ENCODE assay signal across 10 cellular contexts in the genomic region with DNA sequence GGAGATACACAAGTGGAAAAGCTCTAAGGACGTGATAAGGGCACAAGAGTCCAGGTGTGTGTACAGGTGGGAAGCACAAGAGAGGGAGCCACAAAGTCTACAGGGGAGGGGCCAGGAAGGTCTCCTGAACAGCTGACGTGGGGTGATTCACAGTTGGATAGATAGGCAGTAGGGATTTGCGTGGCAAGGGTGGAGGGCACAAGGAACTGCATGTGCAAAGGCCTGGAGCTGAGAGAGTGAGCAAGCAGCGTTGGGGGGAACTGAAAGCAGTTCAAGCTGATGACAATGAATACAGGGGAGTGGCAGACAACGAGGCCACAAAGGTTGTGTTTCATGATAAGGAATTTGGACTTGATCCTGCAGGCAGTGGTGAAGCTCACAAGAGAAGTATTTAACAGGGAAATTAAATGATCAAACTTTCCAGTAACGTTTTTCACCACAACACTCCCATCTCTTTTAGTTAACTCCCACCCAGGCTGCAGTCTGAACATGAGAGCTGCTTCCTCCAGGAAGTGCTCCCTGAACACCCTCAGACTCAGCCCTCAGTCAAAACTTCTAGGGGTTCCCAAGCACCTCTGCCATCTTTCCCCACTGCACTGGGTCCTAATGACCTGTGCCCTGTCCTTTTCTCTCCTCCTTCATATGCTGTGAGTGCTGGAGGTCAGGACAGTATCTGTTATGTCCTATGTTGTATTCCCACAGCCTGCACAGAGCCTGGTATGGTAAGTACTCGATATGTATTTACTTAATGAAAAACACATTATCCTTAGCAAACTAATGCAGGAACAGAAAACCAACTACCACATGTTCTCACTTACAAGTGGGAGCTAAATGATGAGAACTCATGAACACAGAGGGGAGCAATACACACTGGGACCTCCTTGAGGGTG. TPM values are rescaled to one million over a fixed set of nuclear protein-coding genes. Genes with fewer than 3 reads are reported as not detected.
DNase-seq lines count a peak whose midpoint lies in the region; ATAC-seq and TF ChIP-seq lines count a peak whose summit lies in the region.
"Had no signal": no experiment of that assay in that cellular context is flagged by ENCODE, and none has a peak within 500 bp of the region (broad histone marks: within the 10 kb centered on the region; RNA-seq: fewer than 3 reads in every experiment).

No MANE protein-coding gene starts in this region.

- 62 to 64% methylated on average over 7 of the region's 7 CpGs for WGBS in testis, 2 donors

- TF ChIP-seq CTCF in activated CD8-positive, alpha-beta T cell treated with anti-CD3 and anti-CD28 coated beads for 36 hours (IDR thresholded peaks at IDR 0.05): no peak
- TF ChIP-seq CTCF in fibroblast of the aortic adventitia (IDR thresholded peaks at IDR 0.05; ENCODE audit: insufficient read depth, low read length): no peak
- TF ChIP-seq CTCF in testis (IDR thresholded peaks at IDR 0.05): no peak
- TF ChIP-seq CTCF in GM10248 (IDR thresholded peaks at IDR 0.05; ENCODE audit: control extremely low read depth, extremely low read depth, low read depth, missing control alignments): no peak

- H3K27ac Mint-ChIP-seq in activated CD8-positive, alpha-beta T cell treated with anti-CD3 and anti-CD28 coated beads, Interleukin-2, amount 10 ng/mL, durations not matched to agents 7 days and 5 days: peak overlapping the region; percentile 14
- H3K27ac Mint-ChIP-seq in activated CD8-positive, alpha-beta T cell treated with anti-CD3 and anti-CD28 coated beads for 36 hours: no peak overlapping the region

- intact Hi-C loops in activated CD8-positive, alpha-beta T cell treated with anti-CD3 and anti-CD28 coated beads for 36 hours (cut with micrococcal nuclease): no loop called here
- intact Hi-C loops in testis (cut with DNase I; ENCODE audit: low total_unique reads): no loop called here

- POLR2A ChIA-PET in activated CD8-positive, alpha-beta T cell treated with anti-CD3 and anti-CD28 coated beads, Interleukin-2, amount 10 ng/mL, durations not matched to agents 7 days and 5 days (lab: Charles Lee): interaction anchor here (0.6 kb wide), 2 partner anchors 11 to 143 kb away, joined by 3 to 4 read pairs; no protein-coding TSS in a partner anchor
- POLR2A ChIA-PET in activated CD8-positive, alpha-beta T cell treated with anti-CD3 and anti-CD28 coated beads for 36 hours (lab: Charles Lee): interaction anchor here (1.0 kb wide), 1 partner anchor 32 kb away, joined by 3 read pairs; no protein-coding TSS in a partner anchor
- POLR2A ChIA-PET in GM10248 (lab: Yijun Ruan, JAX): no interaction called here

- no peak for TF ChIP-seq POLR2A in testis (IDR thresholded peaks at IDR 0.05)

- no peak for DNase-seq in activated CD8-positive, alpha-beta T cell treated with anti-CD3 and anti-CD28 coated beads, Interleukin-2, amount 10 ng/mL, durations not matched to agents 7 days and 5 days
- DNase-seq in activated CD8-positive, alpha-beta T cell treated with anti-CD3 and anti-CD28 coated beads for 36 hours: no peak
- peak; percentile 23 for DNase-seq in OCI-M2 (lab: John Stamatoyannopoulos, UW; ENCODE audit: unreplicated experiment)
- DNase-seq in fibroblast of the aortic adventitia (ENCODE audit: low read depth): peak; percentile 5
- DNase-seq in testis: peak; percentile 24
- DNase-seq in NCI-H2081 treated with DMSO at 0.1 percent for 48 hours (lab: John Stamatoyannopoulos, UW): no peak
- no peak for DNase-seq in GM10248 (ENCODE audit: extremely low spot score)
- DNase-seq: kidney had no signal

- H3K9me3 ChIP-seq in testis: no peaks in the 10 kb centered on the region
- H3K9me3 ChIP-seq: suprapubic skin had no signal

- no peak overlapping the region for H3K27ac ChIP-seq in testis
- H3K27ac ChIP-seq: suprapubic skin had no signal

- no peaks in the 10 kb centered on the region for H3K36me3 ChIP-seq in testis (ENCODE audit: low read depth, missing control alignments)
- H3K36me3 ChIP-seq: suprapubic skin had no signal

- CTCF ChIA-PET in activated CD8-positive, alpha-beta T cell treated with anti-CD3 and anti-CD28 coated beads, Interleukin-2, amount 10 ng/mL, durations not matched to agents 7 days and 5 days (lab: Charles Lee): no interaction called here
- CTCF ChIA-PET in activated CD8-positive, alpha-beta T cell treated with anti-CD3 and anti-CD28 coated beads for 36 hours (lab: Charles Lee): no interaction called here
- CTCF ChIA-PET in GM10248 (lab: Yijun Ruan, JAX): interaction anchor here (0.7 to 4.0 kb wide), 12 partner anchors 12 to 149 kb away, joined by 3 to 13 read pairs (median 3); partner anchors contain the start of gene MXD1

- no peaks in the 10 kb centered on the region for H3K9me3 Mint-ChIP-seq in activated CD8-positive, alpha-beta T cell treated with anti-CD3 and anti-CD28 coated beads, Interleukin-2, amount 10 ng/mL, durations not matched to agents 7 days and 5 days (ENCODE audit: insufficient read depth)
- no peaks in the 10 kb centered on the region for H3K9me3 Mint-ChIP-seq in activated CD8-positive, alpha-beta T cell treated with anti-CD3 and anti-CD28 coated beads for 36 hours

- no peaks in the 10 kb centered on the region for H3K27me3 ChIP-seq in testis
- H3K27me3 ChIP-seq: suprapubic skin had no signal

- H3K4me3 Mint-ChIP-seq in activated CD8-positive, alpha-beta T cell treated with anti-CD3 and anti-CD28 coated beads, Interleukin-2, amount 10 ng/mL, durations not matched to agents 7 days and 5 days: no peak overlapping the region
- no peak overlapping the region for H3K4me3 Mint-ChIP-seq in activated CD8-positive, alpha-beta T cell treated with anti-CD3 and anti-CD28 coated beads for 36 hours

- H3K27me3 Mint-ChIP-seq in activated CD8-positive, alpha-beta T cell treated with anti-CD3 and anti-CD28 coated beads, Interleukin-2, amount 10 ng/mL, durations not matched to agents 7 days and 5 days (ENCODE audit: low read depth): no peaks in the 10 kb centered on the region
- H3K27me3 Mint-ChIP-seq in activated CD8-positive, alpha-beta T cell treated with anti-CD3 and anti-CD28 coated beads for 36 hours: no peaks in the 10 kb centered on the region

- no peak for ATAC-seq in activated CD8-positive, alpha-beta T cell treated with anti-CD3 and anti-CD28 coated beads, Interleukin-2, amount 10 ng/mL, durations not matched to agents 7 days and 5 days
- no peak for ATAC-seq in activated CD8-positive, alpha-beta T cell treated with anti-CD3 and anti-CD28 coated beads for 36 hours
- ATAC-seq in GM21528 (IDR thresholded peaks at IDR 0.05; ENCODE audit: low FRiP score, unreplicated experiment): no peak

- no peaks in the 10 kb centered on the region for H3K4me1 ChIP-seq in testis
- H3K4me1 ChIP-seq: suprapubic skin had no signal

- H3K4me3 ChIP-seq in fibroblast of the aortic adventitia (ENCODE audit: low read depth, low read length) (no peak overlapping the region), testis (no peak overlapping the region)
- H3K4me3 ChIP-seq: suprapubic skin had no signal

- peaks cover 11% of the 10 kb centered on the region for H3K36me3 Mint-ChIP-seq in activated CD8-positive, alpha-beta T cell treated with anti-CD3 and anti-CD28 coated beads, Interleukin-2, amount 10 ng/mL, durations not matched to agents 7 days and 5 days (ENCODE audit: low read depth)
- H3K36me3 Mint-ChIP-seq in activated CD8-positive, alpha-beta T cell treated with anti-CD3 and anti-CD28 coated beads for 36 hours (ENCODE audit: low read depth): peaks cover 8% of the 10 kb centered on the region

- peaks cover 20% of the 10 kb centered on the region for H3K4me1 Mint-ChIP-seq in activated CD8-positive, alpha-beta T cell treated with anti-CD3 and anti-CD28 coated beads, Interleukin-2, amount 10 ng/mL, durations not matched to agents 7 days and 5 days (ENCODE audit: low read depth)
- peaks cover 15% of the 10 kb centered on the region for H3K4me1 Mint-ChIP-seq in activated CD8-positive, alpha-beta T cell treated with anti-CD3 and anti-CD28 coated beads for 36 hours (ENCODE audit: low read depth)

RNA-seq across cellular contexts. Expression of gene ASPRV1, which starts 49.0 kb away (rescaled TPM):
- under 1 TPM; 0.74 to 0.78 TPM for total RNA-seq in activated CD8-positive, alpha-beta T cell treated with anti-CD3 and anti-CD28 coated beads, Interleukin-2, amount 10 ng/mL, durations not matched to agents 7 days and 5 days
- under 1 TPM; 0.65 to 0.76 TPM for total RNA-seq in activated CD8-positive, alpha-beta T cell treated with anti-CD3 and anti-CD28 coated beads for 36 hours
- total RNA-seq in fibroblast of the aortic adventitia (ENCODE audit: low replicate concordance) (0.54 TPM in 1 of 2 replicates, not detected in the other), testis (1 to 10 TPM; 8.2 to 9.2 TPM)
- polyA plus RNA-seq in testis (ENCODE audit: insufficient read depth, low read depth, low replicate concordance): 3.5 TPM

Comparison
In these comparisons a context has a peak if more than half of its experiments do, and no peak if none do; other contexts are left out.
1. DNase-seq: peak in OCI-M2 (single experiment), fibroblast of the aortic adventitia (single experiment) and testis (single experiment); none in activated CD8-positive, alpha-beta T cell treated with anti-CD3 and anti-CD28 coated beads, Interleukin-2, amount 10 ng/mL, durations not matched to agents 7 days and 5 days (single experiment), activated CD8-positive, alpha-beta T cell treated with anti-CD3 and anti-CD28 coated beads for 36 hours (single experiment), NCI-H2081 treated with DMSO at 0.1 percent for 48 hours (single experiment) and GM10248 (single experiment).